ENCODE assay signal across 1 cellular context in the genomic region with DNA sequence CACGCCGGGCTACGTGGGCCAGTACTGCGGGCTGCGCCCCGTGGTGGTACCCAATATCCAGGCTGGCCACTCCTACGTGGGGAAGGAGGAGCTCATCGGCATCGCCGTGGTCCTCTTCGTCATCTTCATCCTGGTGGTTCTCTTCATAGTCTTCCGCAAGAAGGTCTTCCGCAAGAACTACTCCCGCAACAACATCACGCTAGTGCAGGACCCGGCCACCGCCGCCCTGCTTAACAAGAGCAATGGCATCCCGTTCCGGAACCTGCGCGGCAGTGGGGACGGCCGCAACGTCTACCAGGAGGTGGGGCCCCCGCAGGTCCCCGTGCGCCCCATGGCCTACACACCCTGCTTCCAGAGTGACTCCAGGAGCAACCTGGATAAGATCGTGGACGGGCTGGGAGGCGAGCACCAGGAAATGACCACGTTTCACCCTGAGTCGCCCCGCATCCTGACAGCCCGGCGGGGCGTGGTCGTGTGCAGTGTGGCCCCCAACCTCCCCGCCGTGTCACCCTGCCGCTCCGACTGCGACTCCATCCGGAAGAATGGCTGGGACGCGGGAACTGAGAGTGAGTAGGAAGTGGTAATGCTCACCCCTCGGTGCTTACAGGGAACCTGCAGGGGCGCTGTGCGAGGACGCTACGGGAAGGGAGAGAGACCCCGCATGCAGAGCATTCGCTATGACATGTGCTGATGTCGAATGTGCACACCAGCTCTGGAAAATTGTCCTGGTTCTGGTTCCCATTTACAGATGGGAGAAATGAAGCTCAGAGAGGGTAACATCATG.
TF ChIP-seq lines count a peak whose summit lies in the region.

No MANE protein-coding gene starts in this region.

TF ChIP-seq in K562, 482 proteins besides CTCF, POLR2A, EP300 and RAD21:
- TF ChIP-seq, protein P1, sequence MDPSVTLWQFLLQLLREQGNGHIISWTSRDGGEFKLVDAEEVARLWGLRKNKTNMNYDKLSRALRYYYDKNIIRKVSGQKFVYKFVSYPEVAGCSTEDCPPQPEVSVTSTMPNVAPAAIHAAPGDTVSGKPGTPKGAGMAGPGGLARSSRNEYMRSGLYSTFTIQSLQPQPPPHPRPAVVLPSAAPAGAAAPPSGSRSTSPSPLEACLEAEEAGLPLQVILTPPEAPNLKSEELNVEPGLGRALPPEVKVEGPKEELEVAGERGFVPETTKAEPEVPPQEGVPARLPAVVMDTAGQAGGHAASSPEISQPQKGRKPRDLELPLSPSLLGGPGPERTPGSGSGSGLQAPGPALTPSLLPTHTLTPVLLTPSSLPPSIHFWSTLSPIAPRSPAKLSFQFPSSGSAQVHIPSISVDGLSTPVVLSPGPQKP (CRISPR knock-in tag; IDR thresholded peaks at IDR 0.05): no peak
- TF ChIP-seq, protein P2, sequence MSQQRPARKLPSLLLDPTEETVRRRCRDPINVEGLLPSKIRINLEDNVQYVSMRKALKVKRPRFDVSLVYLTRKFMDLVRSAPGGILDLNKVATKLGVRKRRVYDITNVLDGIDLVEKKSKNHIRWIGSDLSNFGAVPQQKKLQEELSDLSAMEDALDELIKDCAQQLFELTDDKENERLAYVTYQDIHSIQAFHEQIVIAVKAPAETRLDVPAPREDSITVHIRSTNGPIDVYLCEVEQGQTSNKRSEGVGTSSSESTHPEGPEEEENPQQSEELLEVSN (IDR thresholded peaks at IDR 0.05; ENCODE audit: borderline replicate concordance in 1 of 2, extremely low read depth in 1 of 2, insufficient read depth in 1 of 2, insufficient read length in 1 of 2, low read depth in 1 of 2, low read length in 1 of 2, poor library complexity in 1 of 2, severe bottlenecking in 1 of 2): peak in 1 of 2 experiments; percentile 56
- TF ChIP-seq L3MBTL2 (IDR thresholded peaks at IDR 0.05) (peak; percentile 30; the same call in 1 of the 2 replicates), RBM25 (IDR thresholded peaks at IDR 0.05; ENCODE audit: low read depth, low read length, severe bottlenecking) (no peak), GABPA (tag; conservative IDR thresholded peaks at IDR 0.05; ENCODE audit: low read depth) (0 out of 2 replicates have a peak, but pooled peaks have one; percentile 20)
